Comparison of ENCODE assay signal across 11 cellular contexts in genomic region chr16:12006637-12007036, GRCh38. TPM values are rescaled to one million over a fixed set of nuclear protein-coding genes. Genes with fewer than 3 reads are reported as not detected.
"Had no signal": no experiment of that assay in that cellular context is flagged by ENCODE, and none has a peak within 500 bp of the region (broad histone marks: within the 10 kb centered on the region; RNA-seq: fewer than 3 reads in every experiment).

No MANE protein-coding gene starts in this region.

- H3K4me1 ChIP-seq: HAP-1 had no signal

- ATAC-seq: HCT116 had no signal

- DNase-seq: GOT3, H7, IMR-90, Karpas-422, KBM-7 had no signal

- H3K36me3 ChIP-seq: HAP-1 had no signal

- H3K4me3 ChIP-seq: HAP-1 had no signal

- H3K9ac ChIP-seq: KMS-11 had no signal

- H3K9me3 ChIP-seq: HAP-1 had no signal

- H3K4me2 ChIP-seq: KMS-11 had no signal

- H3K27ac ChIP-seq: HL-60, KMS-11 had no signal

RNA-seq across cellular contexts. Expression of gene TNFRSF17, which starts 41.6 kb away (rescaled TPM):
- total RNA-seq: H4, H7, HT1080, IMR-90 had no signal
- polyA plus RNA-seq: IMR-90 had no signal
